Comparison of ENCODE assay signal across 1 cellular context in the genomic region with DNA sequence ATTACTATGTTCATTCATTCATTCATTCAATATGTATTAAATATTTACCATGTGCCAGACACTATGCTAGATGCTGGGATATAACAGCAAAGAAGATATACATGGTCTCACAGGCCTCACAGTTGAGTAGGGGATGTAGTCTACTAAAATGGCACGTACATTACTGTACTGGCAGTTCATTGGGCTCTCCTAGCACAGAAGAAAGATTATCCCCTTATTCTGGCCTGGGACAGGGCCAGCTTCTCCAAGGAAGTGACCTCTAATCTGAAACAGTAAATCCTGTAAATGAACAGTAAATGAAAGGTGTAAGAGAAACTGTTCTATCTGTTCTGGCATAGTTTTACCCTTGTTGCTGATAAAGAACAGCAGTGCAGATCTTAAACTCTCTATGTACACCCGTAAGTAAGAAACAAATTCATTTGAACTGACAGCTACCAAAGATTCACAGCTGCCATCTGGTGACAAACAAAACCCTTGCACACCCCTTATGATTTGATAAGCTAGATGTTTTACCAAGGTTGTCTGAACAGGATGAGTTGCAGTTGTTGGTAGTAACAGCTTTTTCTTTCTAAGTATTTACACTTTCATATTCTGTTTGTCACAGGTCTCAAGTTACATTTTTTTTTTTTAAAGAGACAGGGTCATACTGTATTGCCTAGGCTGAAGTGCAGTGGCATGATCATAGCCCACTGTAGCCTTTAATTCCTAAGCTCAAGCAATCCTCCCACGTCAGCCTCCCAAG.
TF ChIP-seq lines count a peak whose summit lies in the region.

No MANE protein-coding gene starts in this region.

TF ChIP-seq in K562, 482 proteins besides CTCF, POLR2A, EP300 and RAD21 (continued from another document):
- TF ChIP-seq, protein P1, sequence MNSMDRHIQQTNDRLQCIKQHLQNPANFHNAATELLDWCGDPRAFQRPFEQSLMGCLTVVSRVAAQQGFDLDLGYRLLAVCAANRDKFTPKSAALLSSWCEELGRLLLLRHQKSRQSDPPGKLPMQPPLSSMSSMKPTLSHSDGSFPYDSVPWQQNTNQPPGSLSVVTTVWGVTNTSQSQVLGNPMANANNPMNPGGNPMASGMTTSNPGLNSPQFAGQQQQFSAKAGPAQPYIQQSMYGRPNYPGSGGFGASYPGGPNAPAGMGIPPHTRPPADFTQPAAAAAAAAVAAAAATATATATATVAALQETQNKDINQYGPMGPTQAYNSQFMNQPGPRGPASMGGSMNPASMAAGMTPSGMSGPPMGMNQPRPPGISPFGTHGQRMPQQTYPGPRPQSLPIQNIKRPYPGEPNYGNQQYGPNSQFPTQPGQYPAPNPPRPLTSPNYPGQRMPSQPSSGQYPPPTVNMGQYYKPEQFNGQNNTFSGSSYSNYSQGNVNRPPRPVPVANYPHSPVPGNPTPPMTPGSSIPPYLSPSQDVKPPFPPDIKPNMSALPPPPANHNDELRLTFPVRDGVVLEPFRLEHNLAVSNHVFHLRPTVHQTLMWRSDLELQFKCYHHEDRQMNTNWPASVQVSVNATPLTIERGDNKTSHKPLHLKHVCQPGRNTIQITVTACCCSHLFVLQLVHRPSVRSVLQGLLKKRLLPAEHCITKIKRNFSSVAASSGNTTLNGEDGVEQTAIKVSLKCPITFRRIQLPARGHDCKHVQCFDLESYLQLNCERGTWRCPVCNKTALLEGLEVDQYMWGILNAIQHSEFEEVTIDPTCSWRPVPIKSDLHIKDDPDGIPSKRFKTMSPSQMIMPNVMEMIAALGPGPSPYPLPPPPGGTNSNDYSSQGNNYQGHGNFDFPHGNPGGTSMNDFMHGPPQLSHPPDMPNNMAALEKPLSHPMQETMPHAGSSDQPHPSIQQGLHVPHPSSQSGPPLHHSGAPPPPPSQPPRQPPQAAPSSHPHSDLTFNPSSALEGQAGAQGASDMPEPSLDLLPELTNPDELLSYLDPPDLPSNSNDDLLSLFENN (IDR thresholded peaks at IDR 0.05; ENCODE audit: low read depth in 2 of 2, low read length in 2 of 2) = no peak
- TF ChIP-seq, protein P2, sequence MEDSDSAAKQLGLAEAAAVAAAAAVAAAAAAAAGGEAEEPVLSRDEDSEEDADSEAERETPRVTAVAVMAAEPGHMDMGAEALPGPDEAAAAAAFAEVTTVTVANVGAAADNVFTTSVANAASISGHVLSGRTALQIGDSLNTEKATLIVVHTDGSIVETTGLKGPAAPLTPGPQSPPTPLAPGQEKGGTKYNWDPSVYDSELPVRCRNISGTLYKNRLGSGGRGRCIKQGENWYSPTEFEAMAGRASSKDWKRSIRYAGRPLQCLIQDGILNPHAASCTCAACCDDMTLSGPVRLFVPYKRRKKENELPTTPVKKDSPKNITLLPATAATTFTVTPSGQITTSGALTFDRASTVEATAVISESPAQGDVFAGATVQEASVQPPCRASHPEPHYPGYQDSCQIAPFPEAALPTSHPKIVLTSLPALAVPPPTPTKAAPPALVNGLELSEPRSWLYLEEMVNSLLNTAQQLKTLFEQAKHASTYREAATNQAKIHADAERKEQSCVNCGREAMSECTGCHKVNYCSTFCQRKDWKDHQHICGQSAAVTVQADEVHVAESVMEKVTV (CRISPR knock-in tag; IDR thresholded peaks at IDR 0.05) = peak; percentile 36; the same call in 1 of the 2 replicates
- TF ChIP-seq TEAD4 (IDR thresholded peaks at IDR 0.05; ENCODE audit: low read length) (peak; percentile 53), TEAD4 (CRISPR knock-in tag; IDR thresholded peaks at IDR 0.05; ENCODE audit: borderline replicate concordance) (no peak), ATF4 (CRISPR knock-in tag; IDR thresholded peaks at IDR 0.05) (no peak), FOXJ2 (tag; IDR thresholded peaks at IDR 0.05) (0 out of 2 replicates have a peak, but pooled peaks have one; percentile 33), CBFA2T2 (conservative IDR thresholded peaks at IDR 0.05) (peak; percentile 26; the same call in 1 of the 2 replicates), GATAD2B (IDR thresholded peaks at IDR 0.05; ENCODE audit: borderline replicate concordance) (no peak), ELF4 (CRISPR knock-in tag; IDR thresholded peaks at IDR 0.05) (no peak), ZFP91 (CRISPR knock-in tag; IDR thresholded peaks at IDR 0.05) (peak; percentile 89), HNRNPUL1 (IDR thresholded peaks at IDR 0.05; ENCODE audit: low read length) (no peak)
- TF ChIP-seq, protein P3, sequence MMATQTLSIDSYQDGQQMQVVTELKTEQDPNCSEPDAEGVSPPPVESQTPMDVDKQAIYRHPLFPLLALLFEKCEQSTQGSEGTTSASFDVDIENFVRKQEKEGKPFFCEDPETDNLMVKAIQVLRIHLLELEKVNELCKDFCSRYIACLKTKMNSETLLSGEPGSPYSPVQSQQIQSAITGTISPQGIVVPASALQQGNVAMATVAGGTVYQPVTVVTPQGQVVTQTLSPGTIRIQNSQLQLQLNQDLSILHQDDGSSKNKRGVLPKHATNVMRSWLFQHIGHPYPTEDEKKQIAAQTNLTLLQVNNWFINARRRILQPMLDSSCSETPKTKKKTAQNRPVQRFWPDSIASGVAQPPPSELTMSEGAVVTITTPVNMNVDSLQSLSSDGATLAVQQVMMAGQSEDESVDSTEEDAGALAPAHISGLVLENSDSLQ (IDR thresholded peaks at IDR 0.05) = peak; percentile 54; the same call in 1 of the 2 replicates
- TF ChIP-seq, protein P4, sequence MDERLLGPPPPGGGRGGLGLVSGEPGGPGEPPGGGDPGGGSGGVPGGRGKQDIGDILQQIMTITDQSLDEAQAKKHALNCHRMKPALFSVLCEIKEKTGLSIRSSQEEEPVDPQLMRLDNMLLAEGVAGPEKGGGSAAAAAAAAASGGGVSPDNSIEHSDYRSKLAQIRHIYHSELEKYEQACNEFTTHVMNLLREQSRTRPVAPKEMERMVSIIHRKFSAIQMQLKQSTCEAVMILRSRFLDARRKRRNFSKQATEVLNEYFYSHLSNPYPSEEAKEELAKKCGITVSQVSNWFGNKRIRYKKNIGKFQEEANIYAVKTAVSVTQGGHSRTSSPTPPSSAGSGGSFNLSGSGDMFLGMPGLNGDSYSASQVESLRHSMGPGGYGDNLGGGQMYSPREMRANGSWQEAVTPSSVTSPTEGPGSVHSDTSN (CRISPR knock-in tag; IDR thresholded peaks at IDR 0.05; ENCODE audit: low read depth) = no peak
- TF ChIP-seq, protein P4 (tag; conservative IDR thresholded peaks at IDR 0.05; ENCODE audit: low read depth) = peak; percentile 61
TF ChIP-seq in K562: peak in this region for 13.
